14 cellular contexts compared by ENCODE assay signal in the genomic region with DNA sequence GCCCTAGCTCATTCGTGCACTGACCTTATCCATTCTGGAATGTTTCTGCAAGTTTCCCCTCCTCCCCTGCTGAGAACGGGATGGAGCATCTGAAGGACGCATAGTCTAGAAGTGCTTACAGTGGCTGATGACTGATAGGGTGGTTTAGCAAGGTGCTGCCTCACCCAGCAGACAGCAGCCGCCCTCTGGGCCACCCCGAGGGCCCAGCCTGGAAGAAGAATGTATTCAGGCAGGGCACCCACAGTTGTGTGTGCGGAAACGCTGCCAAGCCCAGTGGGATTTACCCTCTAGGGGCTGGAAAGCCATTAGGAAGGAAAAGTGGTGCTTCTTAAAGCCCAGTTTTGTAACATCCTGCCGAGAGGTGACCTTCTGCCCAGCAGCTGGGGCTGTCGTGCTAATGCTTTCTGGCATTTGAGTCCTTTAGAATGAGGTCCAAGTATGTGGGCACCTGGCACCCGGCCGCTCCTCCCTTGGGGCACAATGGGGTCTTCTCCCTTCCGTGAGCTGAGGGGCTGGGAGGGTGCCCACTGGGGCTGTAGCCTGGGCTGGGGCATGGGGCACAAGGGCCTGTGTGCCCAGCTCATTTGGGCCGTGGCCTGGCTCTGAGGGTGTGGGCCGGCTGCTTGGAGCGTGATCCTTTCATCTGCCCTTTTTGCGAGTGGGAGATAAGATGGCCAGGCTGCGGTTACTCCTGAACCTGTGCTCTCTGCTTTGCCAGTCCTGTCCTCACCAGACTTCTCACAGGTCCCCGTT. TPM values are rescaled to one million over a fixed set of nuclear protein-coding genes. Genes with fewer than 3 reads are reported as not detected.
DNase-seq lines count a peak whose midpoint lies in the region; ATAC-seq and TF ChIP-seq lines count a peak whose summit lies in the region.
"Had no signal": no experiment of that assay in that cellular context is flagged by ENCODE, and none has a peak within 500 bp of the region (broad histone marks: within the 10 kb centered on the region; RNA-seq: fewer than 3 reads in every experiment).

No MANE protein-coding gene starts in this region.

- in situ Hi-C loops in G401 (cut with HindIII; ENCODE audit: low sequenced_read_pairs): no loop called here

- peaks cover 3% of the 10 kb centered on the region for H3K36me3 ChIP-seq in A673 (ENCODE audit: insufficient read depth, low read length, poor library complexity, severe bottlenecking)
- H3K36me3 ChIP-seq in neuronal stem cell (replicated peaks in 1 of 2; ENCODE audit: control insufficient read depth in 2 of 2, insufficient read depth in 2 of 2, low read length in 2 of 2): peaks cover 4 to 46% of the 10 kb centered on the region in 2 donors

- intact Hi-C loops in A673 (cut with micrococcal nuclease; ENCODE audit: unreplicated experiment): no loop called here

- peaks cover 21% of the 10 kb centered on the region for H3K79me1 ChIP-seq in neuronal stem cell (ENCODE audit: low read depth, low read length)

- H3K23ac ChIP-seq in neuronal stem cell (ENCODE audit: low read depth, low read length, poor library complexity): no peak overlapping the region

- H3K14ac ChIP-seq in neuronal stem cell (ENCODE audit: low read length): no peak overlapping the region

- no peak overlapping the region for H4K91ac ChIP-seq in neuronal stem cell (ENCODE audit: low read depth, low read length, poor library complexity)

- H2BK120ac ChIP-seq in neuronal stem cell (ENCODE audit: low read depth, low read length): no peak overlapping the region

- no TSS peak for BruUV-seq in A673 (replicated peaks; lab: Mats Ljungman, UMichigan)

- no peak overlapping the region for H2AFZ ChIP-seq in neuronal stem cell (ENCODE audit: low read length)

- no peak overlapping the region for H3K4me2 ChIP-seq in neuronal stem cell (ENCODE audit: insufficient read depth, low read length, poor library complexity, severe bottlenecking)
- H3K4me2 ChIP-seq: SK-N-SH had no signal

- POLR2A ChIA-PET in A673 (lab: Charles Lee; ENCODE audit: low non-redundant PET): no interaction called here

- DNase-seq in A673 (ENCODE audit: low spot score) (no peak), LHCN-M2 (ENCODE audit: low read depth) (peak; percentile 43), epithelial cell of prostate (ENCODE audit: low read depth, low spot score) (no peak), neuronal stem cell (ENCODE audit: low spot score) (no peak), cortex of kidney (lab: John Stamatoyannopoulos, UW) (no peak), HUDEP-2 (lab: John Stamatoyannopoulos, UW; ENCODE audit: unreplicated experiment in 76 of 76) (no peak), G401 (ENCODE audit: low spot score) (no peak)
- DNase-seq: activated CD4-positive, alpha-beta T cell treated with anti-CD3 and anti-CD28 coated beads for 4 hours; activated effector memory CD4-positive, alpha-beta T cell treated with anti-CD3 and anti-CD28 coated beads, Interleukin-2, amount 50 U/mL, for 16 hours; glutamatergic neuron; MM.1S; NCI-H526 had no signal

- H3K27me3 ChIP-seq in A673 (replicated peaks; ENCODE audit: insufficient read depth, low read depth, low read length, poor library complexity) (no peaks in the 10 kb centered on the region), neuronal stem cell (ENCODE audit: control insufficient read depth in 3 of 3, insufficient read depth in 3 of 3, low read depth in 1 of 3, low read length in 3 of 3) (no peaks in the 10 kb centered on the region)

- H3K4me3 ChIP-seq in A673 (ENCODE audit: low read depth, low read length, poor library complexity, severe bottlenecking): no peak overlapping the region
- H3K4me3 ChIP-seq in neuronal stem cell (ENCODE audit: low read length in 2 of 2): no peak overlapping the region

- H2BK5ac ChIP-seq in neuronal stem cell (ENCODE audit: low read length): no peak overlapping the region

- no peak for TF ChIP-seq CTCF in A673 (conservative IDR thresholded peaks at IDR 0.05; ENCODE audit: low read depth, low read length)

- CTCF ChIA-PET in A673 (lab: Charles Lee): no interaction called here

- H3K18ac ChIP-seq in neuronal stem cell (ENCODE audit: low read length): peak overlapping the region; percentile 54

- no peak overlapping the region for H2AK5ac ChIP-seq in neuronal stem cell (ENCODE audit: low read depth, low read length)

- H3K27ac ChIP-seq in A673 (ENCODE audit: low read depth, low read length, poor library complexity, severe bottlenecking) (peak overlapping the region; percentile 30), epithelial cell of prostate (peak overlapping the region; percentile 31), neuronal stem cell (replicated peaks; ENCODE audit: low read length) (no peak overlapping the region)

- H3K4me1 ChIP-seq in A673 (ENCODE audit: insufficient read depth, low read length, poor library complexity, severe bottlenecking): no peaks in the 10 kb centered on the region
- peaks cover 0 to 35% of the 10 kb centered on the region in 2 donors for H3K4me1 ChIP-seq in neuronal stem cell (ENCODE audit: control insufficient read depth in 2 of 2, insufficient read depth in 1 of 2, low read depth in 1 of 2, low read length in 2 of 2)

- H3K9me3 ChIP-seq in A673 (ENCODE audit: low read depth, low read length, poor library complexity, severe bottlenecking): no peaks in the 10 kb centered on the region
- H3K9me3 ChIP-seq in neuronal stem cell (replicated peaks in 1 of 2; ENCODE audit: control insufficient read depth in 2 of 2, insufficient read depth in 1 of 2, low read depth in 1 of 2, low read length in 2 of 2): no peaks in the 10 kb centered on the region
- H3K9me3 ChIP-seq: SK-N-SH had no signal

- WGBS in neuronal stem cell (ENCODE audit: extremely low coverage in 2 of 2, insufficient read length in 2 of 2, insufficient replicate concordance in 1 of 2), 2 donors: no CpG with 5 or more reads among the region's 18 CpGs

- H2BK15ac ChIP-seq in neuronal stem cell (ENCODE audit: low read length): no peak overlapping the region

- H3K9ac ChIP-seq in neuronal stem cell (ENCODE audit: low read depth, low read length, poor library complexity): no peak overlapping the region
- H3K9ac ChIP-seq: SK-N-SH had no signal

- peak overlapping the region; percentile 14 for H2BK12ac ChIP-seq in neuronal stem cell (ENCODE audit: low read length)

- H4K8ac ChIP-seq in neuronal stem cell (ENCODE audit: low read depth, low read length): no peak overlapping the region

- ATAC-seq in GM18873 (IDR thresholded peaks at IDR 0.05; ENCODE audit: low FRiP score, unreplicated experiment): no peak

- H3K4ac ChIP-seq in neuronal stem cell (ENCODE audit: low read length): no peak overlapping the region

RNA-seq across cellular contexts. Expression of a gene that starts 14.4 kb away (rescaled TPM):
- total RNA-seq in A673 (2021) (96.4 and 117 TPM in 2 replicates), LHCN-M2 (2014; rRNA removed) (34.4 and 37.6 TPM in 2 replicates)
- polyA plus RNA-seq in LHCN-M2 (2012): 97.6 TPM
- polyA plus RNA-seq in neuronal stem cell (2013, experiment 1 of 2): 160 TPM
- 157 TPM for polyA plus RNA-seq in neuronal stem cell (2013, experiment 2 of 2)
- total RNA-seq in G401 (2014; rRNA removed; shearing (Covaris generic)): 97.6 and 128 TPM in 2 replicates
